Comparison of ENCODE assay signal across 8 cellular contexts in the genomic region with DNA sequence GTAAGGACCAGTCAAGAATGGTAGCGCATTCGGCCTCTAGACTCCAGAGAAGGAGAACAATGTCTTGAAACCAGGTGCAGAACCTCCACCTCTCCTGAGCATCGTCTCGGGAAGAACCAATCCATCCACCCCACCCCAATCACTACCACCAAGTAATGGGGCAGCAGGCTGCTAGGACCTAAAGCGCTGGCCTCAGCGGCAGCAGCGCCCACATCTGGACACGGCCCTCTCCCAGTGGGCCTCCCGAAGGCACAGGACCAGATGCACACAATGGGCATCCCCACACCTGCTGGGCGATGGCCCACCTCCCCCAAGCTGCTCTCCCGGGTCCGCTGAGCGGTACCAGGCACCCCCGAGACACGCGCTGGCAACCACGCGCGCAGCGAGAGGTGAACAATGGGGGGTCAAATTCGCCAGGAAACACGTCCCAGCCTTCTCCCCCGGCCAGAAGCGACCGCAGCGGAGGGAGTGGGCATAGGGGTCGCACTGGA. TPM values are rescaled to one million over a fixed set of nuclear protein-coding genes. Genes with fewer than 3 reads are reported as not detected.
DNase-seq lines count a peak whose midpoint lies in the region; ATAC-seq lines count a peak whose summit lies in the region.

No MANE protein-coding gene starts in this region.

- H3K36me3 Mint-ChIP-seq in activated T-helper 2 cell treated with anti-CD3 and anti-CD28 coated beads, Interferon-gamma antibody, Interleukin-2, Interleukin-4, amounts not matched to agents 10 μg/mL and 5 μg/mL and 100 μg/mL, durations not matched to agents 14 hours and 24 hours and 36 hours (ENCODE audit: low read depth), result no peaks in the 10 kb centered on the region

- H3K9me3 ChIP-seq in muscle layer of duodenum (ENCODE audit: control insufficient read depth in 1 of 2, low read length in 2 of 2), result no peaks in the 10 kb centered on the region

- H3K4me3 Mint-ChIP-seq in activated T-helper 2 cell treated with anti-CD3 and anti-CD28 coated beads, Interferon-gamma antibody, Interleukin-2, Interleukin-4, amounts not matched to agents 10 μg/mL and 5 μg/mL and 100 μg/mL, durations not matched to agents 14 hours and 24 hours and 36 hours (ENCODE audit: low read depth), result no peak overlapping the region

- no peaks in the 10 kb centered on the region for H3K36me3 ChIP-seq in muscle layer of duodenum (ENCODE audit: control insufficient read depth in 1 of 2, insufficient read depth in 2 of 2, low read length in 2 of 2)

- ATAC-seq in GM19397 (IDR thresholded peaks at IDR 0.05; ENCODE audit: unreplicated experiment), result peak; percentile 21
- ATAC-seq in GM21447 (IDR thresholded peaks at IDR 0.05; ENCODE audit: unreplicated experiment), result no peak

- H3K27me3 ChIP-seq in muscle layer of duodenum (ENCODE audit: low read depth, low read length), result no peaks in the 10 kb centered on the region

- no peaks in the 10 kb centered on the region for H3K9me3 Mint-ChIP-seq in activated T-helper 2 cell treated with anti-CD3 and anti-CD28 coated beads, Interferon-gamma antibody, Interleukin-2, Interleukin-4, amounts not matched to agents 10 μg/mL and 5 μg/mL and 100 μg/mL, durations not matched to agents 14 hours and 24 hours and 36 hours

- peaks cover 7% of the 10 kb centered on the region for H3K4me1 Mint-ChIP-seq in activated T-helper 2 cell treated with anti-CD3 and anti-CD28 coated beads, Interferon-gamma antibody, Interleukin-2, Interleukin-4, amounts not matched to agents 10 μg/mL and 5 μg/mL and 100 μg/mL, durations not matched to agents 14 hours and 24 hours and 36 hours (ENCODE audit: low read depth)

- peak overlapping the region; percentile 78 for H3K4me3 ChIP-seq in muscle layer of duodenum (ENCODE audit: low read depth in 1 of 2, low read length in 2 of 2)

- DNase-seq in RKO (ENCODE audit: low spot score) (peak; percentile 52), fibroblast of gingiva (ENCODE audit: low read depth) (peak; percentile 7), NCI-H1048 (lab: John Stamatoyannopoulos, UW) (no peak), NCI-H1694 (lab: John Stamatoyannopoulos, UW) (no peak)
- DNase-seq in activated T-helper 2 cell treated with anti-CD3 and anti-CD28 coated beads, Interferon-gamma antibody, Interleukin-2, Interleukin-4, amounts not matched to agents 10 μg/mL and 5 μg/mL and 100 μg/mL, durations not matched to agents 14 hours and 24 hours and 36 hours (ENCODE audit: low spot score), result no peak

- intact Hi-C loops in activated T-helper 2 cell treated with anti-CD3 and anti-CD28 coated beads, Interferon-gamma antibody, Interleukin-2, Interleukin-4, amounts not matched to agents 10 μg/mL and 5 μg/mL and 100 μg/mL, durations not matched to agents 14 hours and 24 hours and 36 hours (cut with micrococcal nuclease), result loop anchor here (5.0 kb wide), 1 partner anchor 1270 kb away; no protein-coding TSS in a partner anchor

- peaks cover 0 to 19% of the 10 kb centered on the region in 2 donors for H3K4me1 ChIP-seq in muscle layer of duodenum (ENCODE audit: control insufficient read depth in 1 of 2, insufficient read depth in 2 of 2, low read length in 2 of 2)

- H3K27me3 Mint-ChIP-seq in activated T-helper 2 cell treated with anti-CD3 and anti-CD28 coated beads, Interferon-gamma antibody, Interleukin-2, Interleukin-4, amounts not matched to agents 10 μg/mL and 5 μg/mL and 100 μg/mL, durations not matched to agents 14 hours and 24 hours and 36 hours (ENCODE audit: low read depth), result peaks cover 50% of the 10 kb centered on the region

- peak overlapping the region; percentile 7 for H3K27ac ChIP-seq in muscle layer of duodenum (ENCODE audit: low read length)

- H3K27ac Mint-ChIP-seq in activated T-helper 2 cell treated with anti-CD3 and anti-CD28 coated beads, Interferon-gamma antibody, Interleukin-2, Interleukin-4, amounts not matched to agents 10 μg/mL and 5 μg/mL and 100 μg/mL, durations not matched to agents 14 hours and 24 hours and 36 hours, result no peak overlapping the region

RNA-seq across cellular contexts. Expression of a gene that starts 0.6 kb away (rescaled TPM):
- not detected in 2 replicates for total RNA-seq in activated T-helper 2 cell treated with anti-CD3 and anti-CD28 coated beads, Interferon-gamma antibody, Interleukin-2, Interleukin-4, amounts not matched to agents 10 μg/mL and 5 μg/mL and 100 μg/mL, durations not matched to agents 14 hours and 24 hours and 36 hours

Comparison
In these comparisons a context has a peak if more than half of its experiments do, and no peak if none do; other contexts are left out.
1. DNase-seq: peak in RKO (single experiment) and fibroblast of gingiva (single experiment); none in NCI-H1048 (single experiment), NCI-H1694 (single experiment) and activated T-helper 2 cell treated with anti-CD3 and anti-CD28 coated beads, Interferon-gamma antibody, Interleukin-2, Interleukin-4, amounts not matched to agents 10 μg/mL and 5 μg/mL and 100 μg/mL, durations not matched to agents 14 hours and 24 hours and 36 hours (single experiment).